ENCODE assay signal across 25 cellular contexts in genomic region chr11:57453543-57454177, GRCh38. TPM values are rescaled to one million over a fixed set of nuclear protein-coding genes. Genes with fewer than 3 reads are reported as not detected.
DNase-seq lines count a peak whose midpoint lies in the region; ATAC-seq and TF ChIP-seq lines count a peak whose summit lies in the region.
"Had no signal": no experiment of that assay in that cellular context is flagged by ENCODE, and none has a peak within 500 bp of the region (broad histone marks: within the 10 kb centered on the region; RNA-seq: fewer than 3 reads in every experiment).

No MANE protein-coding gene starts in this region.

- peak; percentile 74 for ATAC-seq in left lobe of liver
- ATAC-seq: activated CD8-positive, alpha-beta T cell treated with anti-CD3 and anti-CD28 coated beads for 36 hours; naive thymus-derived CD4-positive, alpha-beta T cell; Right ventricle myocardium inferior; SK-N-SH treated with all-trans-retinoic acid at 6 μM for 48 hours; T-helper 17 cell had no signal

- peaks cover 6% of the 10 kb centered on the region for H3K4me1 Mint-ChIP-seq in type B pancreatic cell (ENCODE audit: unreplicated experiment)

- DNase-seq in NCI-H2029 (lab: John Stamatoyannopoulos, UW) (peak; percentile 19), NCI-H2029 treated with DMSO at 0.1 percent for 48 hours (lab: John Stamatoyannopoulos, UW) (no peak), NCI-H510A (lab: John Stamatoyannopoulos, UW) (peak; percentile 60), left lobe of liver (ENCODE audit: low spot score) (peak; percentile 89), type B pancreatic cell (ENCODE audit: extremely low spot score, unreplicated experiment) (no peak), A172 (ENCODE audit: low spot score) (no peak), cerebellum (ENCODE audit: low spot score) (no peak)
- DNase-seq in activated effector memory CD4-positive, alpha-beta T cell treated with anti-CD3 and anti-CD28 coated beads, Interleukin-2, amount 50 U/mL, for 16 hours, result no peak
- DNase-seq: activated CD8-positive, alpha-beta T cell treated with anti-CD3 and anti-CD28 coated beads for 36 hours; activated naive CD8-positive, alpha-beta T cell treated with anti-CD3 and anti-CD28 coated beads, Interleukin-2, amount 10 ng/mL, durations not matched to agents 7 days and 5 days; dermis blood vessel endothelial cell; GF-D8; hippocampal formation; KBM-7; MG63; naive thymus-derived CD4-positive, alpha-beta T cell; NCI-H1436 treated with DMSO at 0.1 percent for 48 hours; NCI-H526 treated with DMSO at 0.1 percent for 48 hours; nucleus accumbens; T-helper 17 cell had no signal

- no peaks in the 10 kb centered on the region for H3K36me3 Mint-ChIP-seq in type B pancreatic cell
- H3K36me3 Mint-ChIP-seq: activated naive CD8-positive, alpha-beta T cell treated with anti-CD3 and anti-CD28 coated beads, Interleukin-2, amount 10 ng/mL, durations not matched to agents 7 days and 5 days; CD8-positive, alpha-beta memory T cell; naive thymus-derived CD4-positive, alpha-beta T cell had no signal

- H3K27me3 Mint-ChIP-seq in type B pancreatic cell, result peaks cover 75% of the 10 kb centered on the region

- no peak overlapping the region for H3K4me3 Mint-ChIP-seq in type B pancreatic cell
- H3K4me3 Mint-ChIP-seq: activated CD8-positive, alpha-beta T cell treated with anti-CD3 and anti-CD28 coated beads for 36 hours; activated naive CD8-positive, alpha-beta T cell treated with anti-CD3 and anti-CD28 coated beads, Interleukin-2, amount 10 ng/mL, durations not matched to agents 7 days and 5 days; B cell; CD8-positive, alpha-beta memory T cell; naive thymus-derived CD4-positive, alpha-beta T cell; stimulated activated naive CD8-positive, alpha-beta T cell treated with anti-CD3 and anti-CD28 coated beads, Interleukin-15, Interleukin-2, amounts not matched to agents 100 ng/mL and 50 ng/mL, for 24 hours; T-helper 17 cell had no signal

- no peaks in the 10 kb centered on the region for H3K9me3 Mint-ChIP-seq in type B pancreatic cell
- H3K9me3 Mint-ChIP-seq: activated CD8-positive, alpha-beta T cell treated with anti-CD3 and anti-CD28 coated beads for 36 hours; activated naive CD8-positive, alpha-beta T cell treated with anti-CD3 and anti-CD28 coated beads, Interleukin-2, amount 10 ng/mL, durations not matched to agents 7 days and 5 days; CD8-positive, alpha-beta memory T cell; naive thymus-derived CD4-positive, alpha-beta T cell; stimulated activated naive CD8-positive, alpha-beta T cell treated with anti-CD3 and anti-CD28 coated beads, Interleukin-15, Interleukin-2, amounts not matched to agents 100 ng/mL and 50 ng/mL, for 24 hours had no signal

- no peak for TF ChIP-seq CTCF in type B pancreatic cell (conservative IDR thresholded peaks at IDR 0.05)

- peak overlapping the region; percentile 70 for H3K27ac Mint-ChIP-seq in type B pancreatic cell
- H3K27ac Mint-ChIP-seq: activated CD8-positive, alpha-beta T cell treated with anti-CD3 and anti-CD28 coated beads for 36 hours; activated naive CD8-positive, alpha-beta T cell treated with anti-CD3 and anti-CD28 coated beads, Interleukin-2, amount 10 ng/mL, durations not matched to agents 7 days and 5 days; B cell; naive thymus-derived CD4-positive, alpha-beta T cell; stimulated activated naive CD8-positive, alpha-beta T cell treated with anti-CD3 and anti-CD28 coated beads, Interleukin-15, Interleukin-2, amounts not matched to agents 100 ng/mL and 50 ng/mL, for 24 hours; T-helper 17 cell had no signal

RNA-seq across cellular contexts. Expression of gene RTN4RL2, which starts 6.7 kb away (rescaled TPM):
- 22.0 TPM for total RNA-seq in left lobe of liver
- 8.6 and 10.4 TPM in 2 replicates for total RNA-seq in type B pancreatic cell (ENCODE audit: low replicate concordance)
- total RNA-seq in A172 (2014; rRNA removed; shearing (Covaris generic)), result 0.64 and 1.6 TPM in 2 replicates
- 1.2 TPM for total RNA-seq in cerebellum

RNA-seq across cellular contexts. Expression of gene SLC43A3, which starts 26.7 kb away (rescaled TPM):
- 127 TPM for total RNA-seq in left lobe of liver
- 14.0 and 20.4 TPM in 2 replicates for total RNA-seq in type B pancreatic cell (ENCODE audit: low replicate concordance)
- 18.4 and 20.5 TPM in 2 replicates for total RNA-seq in A172 (2014; rRNA removed; shearing (Covaris generic))
- total RNA-seq in cerebellum, result 11.1 TPM

Comparison
In these comparisons a context has a peak if more than half of its experiments do, and no peak if none do; other contexts are left out.
1. DNase-seq: peak in NCI-H2029 (single experiment), NCI-H510A (single experiment) and left lobe of liver (single experiment); none in NCI-H2029 treated with DMSO at 0.1 percent for 48 hours (single experiment), type B pancreatic cell (single experiment), activated effector memory CD4-positive, alpha-beta T cell treated with anti-CD3 and anti-CD28 coated beads, Interleukin-2, amount 50 U/mL, for 16 hours (single experiment), A172 (single experiment) and cerebellum (single experiment).